In the genomic region with DNA sequence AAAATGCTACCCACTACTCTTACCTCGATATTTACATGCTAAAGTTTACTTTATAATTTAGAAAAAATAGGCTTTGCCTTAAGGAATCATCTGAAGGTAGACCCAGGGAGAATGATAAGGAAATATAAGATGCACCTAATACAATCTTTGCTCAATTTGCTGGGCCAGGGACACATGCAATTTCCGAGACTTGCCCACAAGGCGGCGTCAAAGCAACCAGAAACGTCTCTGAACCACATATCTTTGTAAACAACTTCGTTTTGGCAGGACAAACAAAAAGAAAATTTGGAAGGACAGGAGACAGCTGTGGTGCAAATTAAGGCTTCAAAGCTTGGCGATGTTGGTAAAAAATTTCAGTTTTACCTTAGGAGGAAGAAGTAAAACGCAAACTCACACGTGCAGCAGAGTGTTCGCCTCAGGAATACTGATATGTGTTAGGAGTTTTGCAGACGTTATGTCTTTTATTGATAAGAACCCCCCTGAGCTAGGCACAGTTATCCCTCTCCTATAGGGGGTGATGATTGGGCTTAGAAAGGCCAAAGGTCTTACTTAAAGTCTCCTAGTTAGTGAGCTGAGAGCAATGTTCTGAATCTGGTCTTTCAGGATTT, we compare ENCODE assay signal across 8 cellular contexts.
DNase-seq lines count a peak whose midpoint lies in the region; ATAC-seq and TF ChIP-seq lines count a peak whose summit lies in the region.

No MANE protein-coding gene starts in this region.

- H3K27me3 ChIP-seq in right atrium auricular region (no peaks in the 10 kb centered on the region), SJCRH30 (no peaks in the 10 kb centered on the region), heart left ventricle (peaks cover 0 to 5% (median 0%) of the 10 kb centered on the region in 9 donors)

- H3K27ac ChIP-seq in right atrium auricular region (no peak overlapping the region), SJCRH30 (no peak overlapping the region), heart left ventricle (no peak overlapping the region)

- H3K4me1 ChIP-seq in right atrium auricular region, result no peaks in the 10 kb centered on the region
- H3K4me1 ChIP-seq in SJCRH30, result no peaks in the 10 kb centered on the region
- H3K4me1 ChIP-seq in heart left ventricle, result peaks cover 0 to 5% (median 0%) of the 10 kb centered on the region in 12 donors

- intact Hi-C loops in Right ventricle myocardium superior (cut with DNase I) (no loop called here), heart left ventricle (cut with DNase I) (loop anchor here in 1 of 10 donors (10.0 kb wide), 1 partner anchor 229 kb away; no protein-coding TSS in a partner anchor)

- TF ChIP-seq CTCF in right atrium auricular region (IDR thresholded peaks at IDR 0.05), result peak in 1 of 2 donors; percentile 61
- peak; percentile 26 to 67 (median 42) for TF ChIP-seq CTCF in heart left ventricle (IDR thresholded peaks at IDR 0.05)
- TF ChIP-seq CTCF in retinal pigment epithelial cell (conservative IDR thresholded peaks at IDR 0.05; ENCODE audit: low read depth, low read length), result peak; percentile 65

- no peak overlapping the region for H3K4me3 ChIP-seq in right atrium auricular region
- H3K4me3 ChIP-seq in SJCRH30, result no peak overlapping the region
- H3K4me3 ChIP-seq in heart left ventricle, result peak overlapping the region in 3 of 12 donors; percentile 10 to 35 (median 26)
- no peak overlapping the region for H3K4me3 ChIP-seq in retinal pigment epithelial cell (ENCODE audit: low read length)

- no peak for TF ChIP-seq POLR2A in heart left ventricle (IDR thresholded peaks at IDR 0.05)

- no peaks in the 10 kb centered on the region for H3K9me3 ChIP-seq in right atrium auricular region
- no peaks in the 10 kb centered on the region for H3K9me3 ChIP-seq in SJCRH30 (replicated peaks)
- no peaks in the 10 kb centered on the region for H3K9me3 ChIP-seq in heart left ventricle

- H3K36me3 ChIP-seq in right atrium auricular region (no peaks in the 10 kb centered on the region), SJCRH30 (no peaks in the 10 kb centered on the region), heart left ventricle (no peaks in the 10 kb centered on the region)

- ATAC-seq in Right ventricle myocardium superior (ENCODE audit: poor library complexity) (peak; percentile 31), heart left ventricle (no peak), GM19463 (IDR thresholded peaks at IDR 0.05; ENCODE audit: unreplicated experiment) (no peak)

- WGBS in heart left ventricle, 4 donors, result 15 to 22% (median 19%) methylated on average over 11 of the region's 11 CpGs

- DNase-seq in Right ventricle myocardium superior (peak; percentile 73), right atrium auricular region (ENCODE audit: low spot score) (no peak), SJCRH30 (peak; percentile 8 to 49), heart left ventricle (peak in 3 of 5 donors; percentile 16 to 50 (median 34)), retinal pigment epithelial cell (ENCODE audit: low read depth) (no peak), NCI-H146 treated with DMSO at 0.1 percent for 48 hours (lab: John Stamatoyannopoulos, UW; ENCODE audit: unreplicated experiment) (no peak)
- DNase-seq in activated naive CD4-positive, alpha-beta T cell treated with anti-CD3 and anti-CD28 coated beads, Interleukin-2, amount 50 U/mL, for 16 hours, result peak; percentile 65

Comparison
In these comparisons a context has a peak if more than half of its experiments do, and no peak if none do; other contexts are left out.
1. DNase-seq: peak in Right ventricle myocardium superior (single experiment), SJCRH30 (2 of 2), activated naive CD4-positive, alpha-beta T cell treated with anti-CD3 and anti-CD28 coated beads, Interleukin-2, amount 50 U/mL, for 16 hours (single experiment) and heart left ventricle (3 of 5); none in right atrium auricular region (single experiment), retinal pigment epithelial cell (single experiment) and NCI-H146 treated with DMSO at 0.1 percent for 48 hours (single experiment).